Comparison of ENCODE assay signal across 9 cellular contexts in the genomic region with DNA sequence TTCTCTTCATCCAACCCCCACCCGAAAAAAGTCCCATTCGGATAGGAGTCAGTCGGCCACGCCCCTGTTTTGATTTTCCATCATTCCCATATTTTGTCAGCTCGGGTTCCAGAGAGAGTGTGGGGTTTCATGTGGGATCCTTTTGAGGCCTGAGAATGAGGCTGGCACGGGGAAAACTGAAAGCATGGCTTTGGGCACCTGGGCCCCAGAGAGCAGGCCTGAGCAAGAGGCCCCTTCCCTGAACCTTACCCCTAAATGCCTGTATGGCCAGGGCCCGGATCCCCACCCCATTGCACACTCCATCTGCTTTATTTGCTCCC. TPM values are rescaled to one million over a fixed set of nuclear protein-coding genes. Genes with fewer than 3 reads are reported as not detected.
DNase-seq lines count a peak whose midpoint lies in the region; ATAC-seq and TF ChIP-seq lines count a peak whose summit lies in the region.
"Had no signal": no experiment of that assay in that cellular context is flagged by ENCODE, and none has a peak within 500 bp of the region (broad histone marks: within the 10 kb centered on the region; RNA-seq: fewer than 3 reads in every experiment).

No MANE protein-coding gene starts in this region.

- no peaks in the 10 kb centered on the region for H3K36me3 Mint-ChIP-seq in activated naive CD8-positive, alpha-beta T cell treated with anti-CD3 and anti-CD28 coated beads, Interleukin-2, amount 50 U/mL, for 24 hours (ENCODE audit: low read depth)
- peaks cover 28% of the 10 kb centered on the region for H3K36me3 Mint-ChIP-seq in nephron (ENCODE audit: low read depth)

- peaks cover 86% of the 10 kb centered on the region for H3K27me3 Mint-ChIP-seq in activated naive CD8-positive, alpha-beta T cell treated with anti-CD3 and anti-CD28 coated beads, Interleukin-2, amount 50 U/mL, for 24 hours
- peaks cover 86% of the 10 kb centered on the region for H3K27me3 Mint-ChIP-seq in nephron (ENCODE audit: low read depth)

- H3K4me1 Mint-ChIP-seq in activated naive CD8-positive, alpha-beta T cell treated with anti-CD3 and anti-CD28 coated beads, Interleukin-2, amount 50 U/mL, for 24 hours, result peaks cover 58% of the 10 kb centered on the region
- peaks cover 90% of the 10 kb centered on the region for H3K4me1 Mint-ChIP-seq in nephron

- no peak for TF ChIP-seq CTCF in nephron (IDR thresholded peaks at IDR 0.05; ENCODE audit: unreplicated experiment in 3 of 3)

- H3K27ac Mint-ChIP-seq in activated naive CD8-positive, alpha-beta T cell treated with anti-CD3 and anti-CD28 coated beads, Interleukin-2, amount 50 U/mL, for 24 hours, result no peak overlapping the region
- H3K27ac Mint-ChIP-seq in nephron, result peak overlapping the region in 1 of 3 experiments; percentile 91

- ATAC-seq in activated naive CD8-positive, alpha-beta T cell treated with anti-CD3 and anti-CD28 coated beads, Interleukin-2, amount 50 U/mL, for 24 hours, result no peak
- no peak for ATAC-seq in GM21515 (IDR thresholded peaks at IDR 0.05; ENCODE audit: unreplicated experiment)

- DNase-seq in HT-29 (ENCODE audit: low spot score) (peak; percentile 64), DMS 273 (lab: John Stamatoyannopoulos, UW; ENCODE audit: unreplicated experiment) (no peak), NCI-H1417 (lab: John Stamatoyannopoulos, UW) (no peak)
- DNase-seq in activated naive CD8-positive, alpha-beta T cell treated with anti-CD3 and anti-CD28 coated beads, Interleukin-2, amount 50 U/mL, for 24 hours, result no peak
- DNase-seq: NCI-H2227 treated with DMSO at 0.1 percent for 48 hours; stimulated activated CD4-positive, alpha-beta T cell treated with anti-CD3 and anti-CD28 coated beads, Interleukin-2, amount 100 ng/mL, for 48 hours had no signal

- H3K9me3 Mint-ChIP-seq in activated naive CD8-positive, alpha-beta T cell treated with anti-CD3 and anti-CD28 coated beads, Interleukin-2, amount 50 U/mL, for 24 hours, result no peaks in the 10 kb centered on the region
- no peaks in the 10 kb centered on the region for H3K9me3 Mint-ChIP-seq in nephron

- peak overlapping the region; percentile 57 for H3K4me3 Mint-ChIP-seq in activated naive CD8-positive, alpha-beta T cell treated with anti-CD3 and anti-CD28 coated beads, Interleukin-2, amount 50 U/mL, for 24 hours
- H3K4me3 Mint-ChIP-seq in nephron, result peak overlapping the region; percentile 84 to 98 (median 91)

RNA-seq across cellular contexts. Expression of a gene that starts 4.6 kb away (rescaled TPM):
- 14.5 and 15.5 TPM in 2 replicates for total RNA-seq in HT-29 (2014; rRNA removed; shearing (Covaris generic))

RNA-seq across cellular contexts. Expression of a gene that starts 7.3 kb away (rescaled TPM):
- 99.5 and 126 TPM in 2 replicates for total RNA-seq in HT-29 (2014; rRNA removed; shearing (Covaris generic))

RNA-seq across cellular contexts. Expression of a gene that starts 10.9 kb away (rescaled TPM):
- total RNA-seq in HT-29 (2014; rRNA removed; shearing (Covaris generic)), result 7.5 and 8.2 TPM in 2 replicates

RNA-seq across cellular contexts. Expression of a gene that starts 22.1 kb away (rescaled TPM):
- 160 and 174 TPM in 2 replicates for total RNA-seq in HT-29 (2014; rRNA removed; shearing (Covaris generic))

RNA-seq across cellular contexts. Expression of a gene that starts 28.1 kb away (rescaled TPM):
- 37.3 and 39.7 TPM in 2 replicates for total RNA-seq in HT-29 (2014; rRNA removed; shearing (Covaris generic))
- total RNA-seq: cardiac muscle cell had no signal
